Comparison of ENCODE assay signal across 16 cellular contexts in genomic region chr2:81894451-81894990, GRCh38.
DNase-seq lines count a peak whose midpoint lies in the region; ATAC-seq, FAIRE-seq and TF ChIP-seq lines count a peak whose summit lies in the region.
"Had no signal": no experiment of that assay in that cellular context is flagged by ENCODE, and none has a peak within 500 bp of the region (broad histone marks: within the 10 kb centered on the region; RNA-seq: fewer than 3 reads in every experiment).

No MANE protein-coding gene starts in this region.

- DNase-seq in A172 (ENCODE audit: low spot score) (peak; percentile 59), HTR-8/SVneo (ENCODE audit: insufficient read length, low spot score) (peak; percentile 5), RPMI7951 (ENCODE audit: low read depth) (peak; percentile 30), fibroblast of villous mesenchyme (ENCODE audit: low read depth) (peak; percentile 0), NCI-H2196 (lab: John Stamatoyannopoulos, UW; ENCODE audit: unreplicated experiment) (no peak), amygdala (lab: John Stamatoyannopoulos, UW) (no peak)
- DNase-seq in activated T-cell treated with anti-CD3 and anti-CD28 coated beads, Interleukin-2, amount 50 U/mL, for 4 hours = no peak
- DNase-seq: activated naive CD4-positive, alpha-beta T cell treated with Interleukin-2 at 50 U/mL for 16 hours; body of pancreas; COR-L47; gastrocnemius medialis; islet precursor cell; NCI-H2029 treated with DMSO at 0.1 percent for 48 hours; psoas muscle had no signal

- no peak for FAIRE-seq in HTR-8/SVneo (lab: Jason Lieb, UNC)
- FAIRE-seq: H54 had no signal

- H3K4me3 ChIP-seq in fibroblast of villous mesenchyme (ENCODE audit: low read depth, low read length) = no peak overlapping the region
- H3K4me3 ChIP-seq: body of pancreas, gastrocnemius medialis, psoas muscle had no signal

- no peak for ATAC-seq in activated T-cell treated with anti-CD3 and anti-CD28 coated beads, Interleukin-2, amount 50 U/mL, for 4 hours
- ATAC-seq in HG03025 (IDR thresholded peaks at IDR 0.05; ENCODE audit: low FRiP score, unreplicated experiment) = no peak
- ATAC-seq: body of pancreas, gastrocnemius medialis, psoas muscle had no signal

- no peak overlapping the region for H3K4me3 Mint-ChIP-seq in activated T-cell treated with anti-CD3 and anti-CD28 coated beads, Interleukin-2, amount 50 U/mL, for 4 hours

- no peaks in the 10 kb centered on the region for H3K4me1 Mint-ChIP-seq in activated T-cell treated with anti-CD3 and anti-CD28 coated beads, Interleukin-2, amount 50 U/mL, for 4 hours (ENCODE audit: low read depth)

- no peak for TF ChIP-seq CTCF in fibroblast of villous mesenchyme (IDR thresholded peaks at IDR 0.05; ENCODE audit: insufficient read depth, low read depth, low read length)

- H3K9me3 Mint-ChIP-seq in activated T-cell treated with anti-CD3 and anti-CD28 coated beads, Interleukin-2, amount 50 U/mL, for 4 hours = peaks cover 21% of the 10 kb centered on the region

- H3K36me3 Mint-ChIP-seq in activated T-cell treated with anti-CD3 and anti-CD28 coated beads, Interleukin-2, amount 50 U/mL, for 4 hours (ENCODE audit: insufficient read depth) = no peaks in the 10 kb centered on the region

- no peaks in the 10 kb centered on the region for H3K27me3 Mint-ChIP-seq in activated T-cell treated with anti-CD3 and anti-CD28 coated beads, Interleukin-2, amount 50 U/mL, for 4 hours (ENCODE audit: low read depth)

Comparison
In these comparisons a context has a peak if more than half of its experiments do, and no peak if none do; other contexts are left out.
1. DNase-seq: peak in A172 (single experiment), HTR-8/SVneo (single experiment), RPMI7951 (single experiment) and fibroblast of villous mesenchyme (single experiment); none in activated T-cell treated with anti-CD3 and anti-CD28 coated beads, Interleukin-2, amount 50 U/mL, for 4 hours (single experiment), NCI-H2196 (single experiment) and amygdala (0 of 56).